15 cellular contexts compared by ENCODE assay signal in genomic region chr1:180908084-180908765, GRCh38.
"Had no signal": no experiment of that assay in that cellular context is flagged by ENCODE, and none has a peak within 500 bp of the region (broad histone marks: within the 10 kb centered on the region; RNA-seq: fewer than 3 reads in every experiment).

No MANE protein-coding gene starts in this region.

- H3K27ac ChIP-seq: epithelial cell of prostate, pancreas, sigmoid colon, testis had no signal

- DNase-seq: activated CD4-positive, alpha-beta T cell treated with anti-CD3 and anti-CD28 coated beads, Interleukin-2, amount 10 ng/mL, durations not matched to agents 7 days and 5 days; activated CD8-positive, alpha-beta T cell treated with anti-CD3 and anti-CD28 coated beads, Interleukin-2, amount 10 ng/mL, durations not matched to agents 7 days and 5 days; foreskin fibroblast; midbrain; sigmoid colon; stimulated activated CD4-positive, alpha-beta T cell treated with anti-CD3 and anti-CD28 coated beads, Interleukin-4, amount 100 ng/mL, for 24 hours; testis had no signal

- H3K4me3 ChIP-seq: pancreas, sigmoid colon, testis had no signal

- H3K27me3 ChIP-seq: sigmoid colon, testis had no signal

- H3K4me1 ChIP-seq: pancreas, testis had no signal

- H3K9me3 Mint-ChIP-seq: neural crest cell; stimulated activated effector memory CD8-positive, alpha-beta T cell treated with anti-CD3 and anti-CD28 coated beads, Interleukin-12 subunit alpha, Interleukin-12 subunit beta, amount 100 ng/mL, for 72 hours; T-helper 1 cell treated with Interleukin-12 subunit alpha and Interleukin-12 subunit beta and Interleukin-4 antibody, amounts not matched to agents 30 μg/mL and 1 μg/mL, for 36 hours; type B pancreatic cell had no signal

- H3K36me3 ChIP-seq: pancreas, sigmoid colon had no signal

- H3K27ac Mint-ChIP-seq: activated CD4-positive, alpha-beta T cell treated with anti-CD3 and anti-CD28 coated beads, Interleukin-2, amount 10 ng/mL, durations not matched to agents 7 days and 5 days; activated CD8-positive, alpha-beta T cell treated with anti-CD3 and anti-CD28 coated beads, Interleukin-2, amount 10 ng/mL, durations not matched to agents 7 days and 5 days; activated naive CD8-positive, alpha-beta T cell; stimulated activated effector memory CD8-positive, alpha-beta T cell treated with anti-CD3 and anti-CD28 coated beads, Interleukin-12 subunit alpha, Interleukin-12 subunit beta, amount 100 ng/mL, for 72 hours; T-helper 1 cell treated with Interleukin-12 subunit alpha and Interleukin-12 subunit beta and Interleukin-4 antibody, amounts not matched to agents 30 μg/mL and 1 μg/mL, for 36 hours; type B pancreatic cell had no signal

- H3K9me3 ChIP-seq: pancreas, sigmoid colon, testis had no signal

- H3K36me3 Mint-ChIP-seq: activated naive CD8-positive, alpha-beta T cell; stimulated activated effector memory CD8-positive, alpha-beta T cell treated with anti-CD3 and anti-CD28 coated beads, Interleukin-12 subunit alpha, Interleukin-12 subunit beta, amount 100 ng/mL, for 72 hours; type B pancreatic cell had no signal

- ATAC-seq: activated CD4-positive, CD25-positive, alpha-beta regulatory T cell treated with anti-CD3 and anti-CD28 coated beads, Interleukin-2, amount 50 U/mL, for 24 hours; activated CD8-positive, alpha-beta T cell treated with anti-CD3 and anti-CD28 coated beads, Interleukin-2, amount 10 ng/mL, durations not matched to agents 7 days and 5 days; pancreas had no signal

- H3K4me3 Mint-ChIP-seq: activated CD4-positive, alpha-beta T cell treated with anti-CD3 and anti-CD28 coated beads, Interleukin-2, amount 10 ng/mL, durations not matched to agents 7 days and 5 days; activated CD8-positive, alpha-beta T cell treated with anti-CD3 and anti-CD28 coated beads, Interleukin-2, amount 10 ng/mL, durations not matched to agents 7 days and 5 days; activated naive CD8-positive, alpha-beta T cell; neural crest cell; stimulated activated effector memory CD8-positive, alpha-beta T cell treated with anti-CD3 and anti-CD28 coated beads, Interleukin-12 subunit alpha, Interleukin-12 subunit beta, amount 100 ng/mL, for 72 hours; type B pancreatic cell had no signal
